8 cellular contexts compared by ENCODE assay signal in genomic region chr20:48722737-48723191, GRCh38.
DNase-seq lines count a peak whose midpoint lies in the region; ATAC-seq, FAIRE-seq and TF ChIP-seq lines count a peak whose summit lies in the region.

No MANE protein-coding gene starts in this region.

- FAIRE-seq in K562 (lab: Jason Lieb, UNC): no peak

- no peak for TF ChIP-seq CTCF in CD14-positive monocyte (IDR thresholded peaks at IDR 0.05)
- TF ChIP-seq CTCF in K562 (IDR thresholded peaks at IDR 0.05 in 2 of 3, conservative IDR thresholded peaks at IDR 0.05 in 1 of 3; ENCODE audit: insufficient read depth in 2 of 3, low read depth in 1 of 3, low read length in 3 of 3): no peak
- no peak for TF ChIP-seq CTCF in progenitor cell of endocrine pancreas (IDR thresholded peaks at IDR 0.05; ENCODE audit: unreplicated experiment)

- in situ Hi-C loops in K562 (cut with MboI): no loop called here

- H2AFZ ChIP-seq in K562 (ENCODE audit: low read depth, low read length): no peak overlapping the region

- H3K36me3 ChIP-seq in K562 (ENCODE audit: control insufficient read depth, insufficient read depth, low read length): no peaks in the 10 kb centered on the region; the same call in 2 of the 3 replicates

- no peak overlapping the region for H3K4me2 ChIP-seq in K562 (ENCODE audit: insufficient read depth, low read length)

- CTCF ChIA-PET in K562 (lab: Yijun Ruan, JAX; ENCODE audit: low intra/inter-chr PET ratio): no interaction called here

- no TSS peak for BruUV-seq in K562 (replicated peaks; lab: Mats Ljungman, UMichigan)

- H3K4me3 ChIP-seq in K562: no peak overlapping the region

- no peak for TF ChIP-seq EP300 in K562 (IDR thresholded peaks at IDR 0.05; ENCODE audit: low read length)

- H3K4me3 Mint-ChIP-seq in CD14-positive monocyte: peak overlapping the region; percentile 53 to 80
- no peak overlapping the region for H3K4me3 Mint-ChIP-seq in progenitor cell of endocrine pancreas (ENCODE audit: low read depth)

- H3K36me3 Mint-ChIP-seq in CD14-positive monocyte (peaks cover 71 to 86% of the 10 kb centered on the region in 2 donors), progenitor cell of endocrine pancreas (ENCODE audit: insufficient read depth) (no peaks in the 10 kb centered on the region)

- H4K20me1 ChIP-seq in K562 (replicated peaks; ENCODE audit: control insufficient read depth, insufficient read depth, low read length): peaks cover 4% of the 10 kb centered on the region; the same call in 1 of the 2 replicates

- 41% methylated on average over 7 of the region's 8 CpGs for WGBS in K562 (ENCODE audit: insufficient coverage, low coverage, missing lambda C conversion rate)

- ATAC-seq in K562 (no peak), HG02571 (IDR thresholded peaks at IDR 0.05; ENCODE audit: unreplicated experiment) (no peak)

- intact Hi-C loops in CD14-positive monocyte (cut with micrococcal nuclease) (loop anchor here (5.0 to 10.0 kb wide), 2 partner anchors 35 to 102 kb away; partner anchors contain the start of gene PREX1 (in 1 of the 2)), K562 (cut with micrococcal nuclease) (no loop called here)

- no peaks in the 10 kb centered on the region for H3K27me3 ChIP-seq in K562 (ENCODE audit: control insufficient read depth in 2 of 2, insufficient read depth in 2 of 2, low read length in 2 of 2)

- peak overlapping the region; percentile 29; the same call in 1 of the 3 replicates for H3K27ac ChIP-seq in K562 (ENCODE audit: extremely low read depth, low read depth, low read length)

- no peaks in the 10 kb centered on the region for H3K9me1 ChIP-seq in K562 (ENCODE audit: control insufficient read depth, insufficient read depth, low read length)

- peaks cover 0 to 4% (median 2%) of the 10 kb centered on the region in 3 donors for H3K27me3 Mint-ChIP-seq in CD14-positive monocyte (ENCODE audit: low read depth in 3 of 3)
- no peaks in the 10 kb centered on the region for H3K27me3 Mint-ChIP-seq in progenitor cell of endocrine pancreas

- no peak overlapping the region for H3K9ac ChIP-seq in K562 (ENCODE audit: insufficient read depth in 1 of 2, low read depth in 2 of 2, low read length in 2 of 2)

- H3K27ac Mint-ChIP-seq in CD14-positive monocyte (peak overlapping the region; percentile 96 to 99 (median 98)), progenitor cell of endocrine pancreas (no peak overlapping the region)

- DNase-seq in CD14-positive monocyte (ENCODE audit: low spot score) (peak; percentile 62), Kasumi-1 (lab: John Stamatoyannopoulos, UW) (peak; percentile 21 to 32), K562 (ENCODE audit: extremely low read depth in 1 of 4, low spot score in 3 of 4) (no peak), medulla oblongata (ENCODE audit: extremely low spot score) (peak; percentile 63), progenitor cell of endocrine pancreas (ENCODE audit: low spot score, unreplicated experiment) (no peak), LoVo (ENCODE audit: low spot score) (no peak)
- DNase-seq in activated naive CD4-positive, alpha-beta T cell treated with anti-CD3 and anti-CD28 coated beads, Interleukin-2, amount 50 U/mL, for 16 hours: no peak

- no peak for TF ChIP-seq RAD21 in K562 (CRISPR knock-in tag; conservative IDR thresholded peaks at IDR 0.05 in 1 of 2, IDR thresholded peaks at IDR 0.05 in 1 of 2)

- H3K9me3 Mint-ChIP-seq in CD14-positive monocyte: peaks cover 0 to 3% (median 0%) of the 10 kb centered on the region in 7 donors
- no peaks in the 10 kb centered on the region for H3K9me3 Mint-ChIP-seq in progenitor cell of endocrine pancreas (ENCODE audit: low read depth)

- TF ChIP-seq POLR2A in K562 (conservative IDR thresholded peaks at IDR 0.05): no peak

- H3K4me1 Mint-ChIP-seq in CD14-positive monocyte (peaks cover 91% of the 10 kb centered on the region), progenitor cell of endocrine pancreas (ENCODE audit: low read depth) (peaks cover 7% of the 10 kb centered on the region)

- POLR2A ChIA-PET in K562 (lab: Yijun Ruan, JAX): interaction anchor here (0.5 to 1.4 kb wide), 2 partner anchors 11 to 396 kb away, joined by 4 read pairs; no protein-coding TSS in a partner anchor

- H3K4me1 ChIP-seq in K562 (replicated peaks in 1 of 2; ENCODE audit: control insufficient read depth in 2 of 2, insufficient read depth in 2 of 2, low read length in 2 of 2): peaks cover 6 to 13% of the 10 kb centered on the region in 2 experiments; a peak in 4 of 5 replicates

- no peaks in the 10 kb centered on the region for H3K79me2 ChIP-seq in K562 (ENCODE audit: control insufficient read depth, insufficient read depth, low read length)

- H3K9me3 ChIP-seq in K562 (replicated peaks; ENCODE audit: control insufficient read depth, insufficient read depth, low read depth, low read length): no peaks in the 10 kb centered on the region

TF ChIP-seq in K562, 482 proteins besides CTCF, POLR2A, EP300 and RAD21:
- TF ChIP-seq TFAP4 (CRISPR knock-in tag; IDR thresholded peaks at IDR 0.05; ENCODE audit: borderline replicate concordance) (0 out of 2 replicates have a peak, but pooled peaks have one; percentile 27), NFE2 (IDR thresholded peaks at IDR 0.05; ENCODE audit: low read depth) (no peak)
TF ChIP-seq in K562: peak in this region for 1.

Comparison
In these comparisons a context has a peak if more than half of its experiments do, and no peak if none do; other contexts are left out.
1. DNase-seq: peak in CD14-positive monocyte (single experiment), Kasumi-1 (2 of 2) and medulla oblongata (single experiment); none in K562 (0 of 4), progenitor cell of endocrine pancreas (single experiment), activated naive CD4-positive, alpha-beta T cell treated with anti-CD3 and anti-CD28 coated beads, Interleukin-2, amount 50 U/mL, for 16 hours (single experiment) and LoVo (single experiment).